In the genomic region with DNA sequence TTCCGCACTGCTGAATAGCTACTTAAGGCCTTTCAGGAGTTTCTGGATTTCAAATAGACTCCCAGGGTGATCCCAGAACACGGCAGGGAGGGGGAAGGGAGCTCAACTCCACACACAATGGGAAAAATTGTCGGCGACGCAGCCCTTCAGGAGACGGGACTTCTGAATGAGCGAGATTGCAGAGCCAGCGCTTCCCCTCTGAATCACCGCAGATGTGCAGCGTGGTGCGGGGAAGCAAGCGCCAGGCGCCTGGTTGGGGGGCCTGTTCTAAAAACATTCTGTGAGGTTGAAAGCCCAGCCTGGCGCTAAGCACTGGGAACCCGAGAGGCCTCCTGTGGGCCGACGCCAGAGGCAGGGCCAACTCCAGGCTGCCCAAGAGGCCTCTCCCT, we compare ENCODE assay signal across 21 cellular contexts.
A peak's percentile ranks its signal among the peaks of the same experiment; 100 is the strongest.
DNase-seq lines count a peak whose midpoint lies in the region; ATAC-seq and TF ChIP-seq lines count a peak whose summit lies in the region.
"Had no signal": no experiment of that assay in that cellular context is flagged by ENCODE, and none has a peak within 500 bp of the region (broad histone marks: within the 10 kb centered on the region; RNA-seq: fewer than 3 reads in every experiment).

No MANE protein-coding gene starts in this region.

- H3K27ac ChIP-seq in osteoblast (ENCODE audit: low read depth, low read length) = no peak overlapping the region
- H3K27ac ChIP-seq: spleen, suprapubic skin had no signal

- ATAC-seq in HG02885 (IDR thresholded peaks at IDR 0.05; ENCODE audit: poor library complexity, unreplicated experiment) = no peak
- ATAC-seq: activated CD8-positive, alpha-beta memory T cell treated with anti-CD3 and anti-CD28 coated beads, Interleukin-2, amount 10 ng/mL, durations not matched to agents 7 days and 5 days; left ventricle myocardium superior; Right ventricle myocardium inferior had no signal

- peaks cover 2% of the 10 kb centered on the region for H4K20me1 ChIP-seq in osteoblast (ENCODE audit: insufficient read depth, low read length)

- no peaks in the 10 kb centered on the region for H3K9me3 ChIP-seq in osteoblast (ENCODE audit: low read depth, low read length)
- H3K9me3 ChIP-seq: spleen, suprapubic skin had no signal

- H3K27me3 ChIP-seq in osteoblast (ENCODE audit: insufficient read depth, low read length) = no peaks in the 10 kb centered on the region
- H3K27me3 ChIP-seq: spleen, suprapubic skin had no signal

- no peaks in the 10 kb centered on the region for H3K36me3 ChIP-seq in osteoblast (ENCODE audit: insufficient read depth, low read length)

- no peak overlapping the region for H2AFZ ChIP-seq in osteoblast (ENCODE audit: low read length)

- no peak overlapping the region for H3K4me2 ChIP-seq in osteoblast (ENCODE audit: insufficient read depth, low read length)

- no peak for TF ChIP-seq CTCF in osteoblast (IDR thresholded peaks at IDR 0.05; ENCODE audit: extremely low read depth, low read depth, low read length)

- no peaks in the 10 kb centered on the region for H3K79me2 ChIP-seq in osteoblast (ENCODE audit: insufficient read depth, low read length)

- no peak overlapping the region for H3K4me3 ChIP-seq in osteoblast (ENCODE audit: insufficient read depth, low read length)
- H3K4me3 ChIP-seq: spleen, suprapubic skin had no signal

- DNase-seq in ELF-1 (ENCODE audit: low read depth, low spot score) (peak; percentile 62), astrocyte of the hippocampus (ENCODE audit: low read depth, low spot score) (peak; percentile 61), inferior parietal cortex (ENCODE audit: extremely low spot score) (peak; percentile 27), retina (peak; percentile 69), osteoblast (ENCODE audit: insufficient read length, low spot score, missing footprints) (no peak), HuH-7.5 (ENCODE audit: low spot score) (no peak)
- DNase-seq in activated CD8-positive, alpha-beta memory T cell treated with anti-CD3 and anti-CD28 coated beads, Interleukin-2, amount 50 U/mL, for 4 hours = no peak
- DNase-seq: activated CD4-positive, alpha-beta T cell treated with anti-CD3 and anti-CD28 coated beads for 4 hours; activated CD8-positive, alpha-beta memory T cell treated with anti-CD3 and anti-CD28 coated beads, Interleukin-2, amount 10 ng/mL, durations not matched to agents 7 days and 5 days; activated naive CD8-positive, alpha-beta T cell treated with anti-CD3 and anti-CD28 coated beads, Interleukin-2, amount 10 ng/mL, durations not matched to agents 7 days and 5 days; effector CD8-positive, alpha-beta T cell; GOT3; left ventricle myocardium superior; NCI-H1105; NCI-H2081 treated with DMSO at 0.1 percent for 48 hours; NCI-H510A treated with DMSO at 0.1 percent for 48 hours; spleen; stimulated activated CD8-positive, alpha-beta memory T cell treated with anti-CD3 and anti-CD28 coated beads, Interleukin-4, amount 100 ng/mL, for 48 hours had no signal

- no peaks in the 10 kb centered on the region for H3K4me1 ChIP-seq in osteoblast (ENCODE audit: insufficient read depth, low read length)
- H3K4me1 ChIP-seq: suprapubic skin had no signal

Comparison
In these comparisons a context has a peak if more than half of its experiments do, and no peak if none do; other contexts are left out.
1. DNase-seq: peak in ELF-1 (single experiment), astrocyte of the hippocampus (single experiment), inferior parietal cortex (single experiment) and retina (single experiment); none in osteoblast (single experiment), HuH-7.5 (single experiment) and activated CD8-positive, alpha-beta memory T cell treated with anti-CD3 and anti-CD28 coated beads, Interleukin-2, amount 50 U/mL, for 4 hours (single experiment).